Comparison of ENCODE assay signal across 1 cellular context in genomic region chr11:63663809-63664208, GRCh38.
TF ChIP-seq lines count a peak whose summit lies in the region.

No MANE protein-coding gene starts in this region.

TF ChIP-seq in H1, 55 proteins besides CTCF, POLR2A, EP300 and RAD21 (continued from another document):
- no peak for TF ChIP-seq POU5F1 (IDR thresholded peaks at IDR 0.05; ENCODE audit: low read depth, low read length)
- no peak for TF ChIP-seq ATF2 (IDR thresholded peaks at IDR 0.05; ENCODE audit: low read length)
- TF ChIP-seq EZH2 (IDR thresholded peaks at IDR 0.05; ENCODE audit: low read depth, low read length, severe bottlenecking), result no peak
- TF ChIP-seq MAX (IDR thresholded peaks at IDR 0.05), result no peak
- TF ChIP-seq RBBP5 (IDR thresholded peaks at IDR 0.05; ENCODE audit: borderline replicate concordance, low read depth, low read length), result no peak
- no peak for TF ChIP-seq SAP30 (IDR thresholded peaks at IDR 0.05; ENCODE audit: insufficient read depth, insufficient replicate concordance, low read length)
- TF ChIP-seq TEAD4 (IDR thresholded peaks at IDR 0.05; ENCODE audit: low read depth, low read length), result no peak
- no peak for TF ChIP-seq USF2 (IDR thresholded peaks at IDR 0.05; ENCODE audit: low read length)
- TF ChIP-seq SP2 (IDR thresholded peaks at IDR 0.05; ENCODE audit: low read length), result no peak
- TF ChIP-seq SIRT6 (IDR thresholded peaks at IDR 0.05; ENCODE audit: low read length), result no peak
- TF ChIP-seq KDM5A (IDR thresholded peaks at IDR 0.05; ENCODE audit: low read length), result no peak
- TF ChIP-seq TCF12 (IDR thresholded peaks at IDR 0.05; ENCODE audit: low read depth, low read length), result no peak
- TF ChIP-seq EGR1 (IDR thresholded peaks at IDR 0.05; ENCODE audit: borderline replicate concordance, low read depth, low read length), result no peak
- no peak for TF ChIP-seq CBX8 (IDR thresholded peaks at IDR 0.05; ENCODE audit: borderline replicate concordance, low read depth, low read length)
- no peak for TF ChIP-seq CHD1 (IDR thresholded peaks at IDR 0.05; ENCODE audit: low read depth, low read length)
- TF ChIP-seq NANOG (IDR thresholded peaks at IDR 0.05; ENCODE audit: insufficient read depth, low read depth, low read length, poor library complexity, severe bottlenecking), result no peak
